ENCODE assay signal across 27 cellular contexts in genomic region chr11:24142062-24142461, GRCh38.
"Had no signal": no experiment of that assay in that cellular context is flagged by ENCODE, and none has a peak within 500 bp of the region (broad histone marks: within the 10 kb centered on the region; RNA-seq: fewer than 3 reads in every experiment).

No MANE protein-coding gene starts in this region.

- H3K27me3 ChIP-seq: esophagus squamous epithelium, gastrocnemius medialis, ovary had no signal

- FAIRE-seq: urothelium cell line had no signal

- H3K27ac Mint-ChIP-seq: activated CD4-positive, alpha-beta memory T cell treated with anti-CD3 and anti-CD28 coated beads, Interleukin-2, amount 10 ng/mL, durations not matched to agents 7 days and 5 days; activated CD4-positive, alpha-beta T cell treated with anti-CD3 and anti-CD28 coated beads, Interleukin-2, amount 10 ng/mL, durations not matched to agents 7 days and 5 days; activated naive CD4-positive, alpha-beta T cell treated with anti-CD3 and anti-CD28 coated beads, Interleukin-2, amount 10 ng/mL, durations not matched to agents 7 days and 5 days; activated naive CD8-positive, alpha-beta T cell treated with anti-CD3 and anti-CD28 coated beads, Interleukin-2, amount 10 ng/mL, durations not matched to agents 7 days and 5 days; activated T-cell treated with anti-CD3 and anti-CD28 coated beads, Interleukin-2, amount 50 U/mL, for 24 hours; natural killer cell treated with Interleukin-12 subunit alpha and Interleukin-12 subunit beta and Interleukin-15 and Interleukin-18, amount 100 ng/mL, for 72 hours; progenitor cell of endocrine pancreas; stimulated activated effector memory CD8-positive, alpha-beta T cell treated with anti-CD3 and anti-CD28 coated beads, Interleukin-12 subunit alpha, Interleukin-12 subunit beta, amount 100 ng/mL, for 72 hours; stimulated activated naive CD8-positive, alpha-beta T cell treated with anti-CD3 and anti-CD28 coated beads, Interleukin-15, Interleukin-2, amounts not matched to agents 100 ng/mL and 50 ng/mL, for 24 hours had no signal

- H3K4me3 ChIP-seq: esophagus squamous epithelium, gastrocnemius medialis, mucosa of descending colon, ovary, skin epidermis, thoracic aorta had no signal

- H3K36me3 Mint-ChIP-seq: activated naive CD4-positive, alpha-beta T cell treated with anti-CD3 and anti-CD28 coated beads, Interleukin-2, amount 10 ng/mL, durations not matched to agents 7 days and 5 days; activated naive CD8-positive, alpha-beta T cell treated with anti-CD3 and anti-CD28 coated beads, Interleukin-2, amount 10 ng/mL, durations not matched to agents 7 days and 5 days; natural killer cell treated with Interleukin-12 subunit alpha and Interleukin-12 subunit beta and Interleukin-15 and Interleukin-18, amount 100 ng/mL, for 72 hours; stimulated activated effector memory CD8-positive, alpha-beta T cell treated with anti-CD3 and anti-CD28 coated beads, Interleukin-12 subunit alpha, Interleukin-12 subunit beta, amount 100 ng/mL, for 72 hours had no signal

- H3K4me1 Mint-ChIP-seq: activated CD4-positive, alpha-beta memory T cell treated with anti-CD3 and anti-CD28 coated beads, Interleukin-2, amount 10 ng/mL, durations not matched to agents 7 days and 5 days; activated CD4-positive, alpha-beta T cell treated with anti-CD3 and anti-CD28 coated beads, Interleukin-2, amount 10 ng/mL, durations not matched to agents 7 days and 5 days; activated naive CD4-positive, alpha-beta T cell treated with anti-CD3 and anti-CD28 coated beads, Interleukin-2, amount 10 ng/mL, durations not matched to agents 7 days and 5 days; activated naive CD8-positive, alpha-beta T cell treated with anti-CD3 and anti-CD28 coated beads, Interleukin-2, amount 10 ng/mL, durations not matched to agents 7 days and 5 days; stimulated activated effector memory CD8-positive, alpha-beta T cell treated with anti-CD3 and anti-CD28 coated beads, Interleukin-12 subunit alpha, Interleukin-12 subunit beta, amount 100 ng/mL, for 72 hours had no signal

- DNase-seq: activated CD4-positive, alpha-beta memory T cell treated with anti-CD3 and anti-CD28 coated beads, Interleukin-2, amount 10 ng/mL, durations not matched to agents 7 days and 5 days; activated CD4-positive, alpha-beta T cell treated with anti-CD3 and anti-CD28 coated beads for 1 hour; activated CD4-positive, alpha-beta T cell treated with anti-CD3 and anti-CD28 coated beads, Interleukin-2, amount 10 ng/mL, durations not matched to agents 7 days and 5 days; activated CD8-positive, alpha-beta memory T cell treated with anti-CD3 and anti-CD28 coated beads, Interleukin-2, amount 50 U/mL, for 48 hours; activated gamma-delta T cell; activated naive CD4-positive, alpha-beta T cell treated with anti-CD3 and anti-CD28 coated beads, Interleukin-2, amount 10 ng/mL, durations not matched to agents 7 days and 5 days; activated naive CD8-positive, alpha-beta T cell treated with anti-CD3 and anti-CD28 coated beads, Interleukin-2, amount 10 ng/mL, durations not matched to agents 7 days and 5 days; activated T-cell treated with anti-CD3 and anti-CD28 coated beads, Interleukin-2, amount 50 U/mL, for 24 hours; amniotic stem cell; caudate nucleus; esophagus squamous epithelium; gastrocnemius medialis; glutamatergic neuron; islet precursor cell; left ventricle myocardium superior; mucosa of descending colon; ovary; stimulated activated CD4-positive, alpha-beta T cell treated with anti-CD3 and anti-CD28 coated beads, Interleukin-4, amount 100 ng/mL, for 24 hours; T-helper 9 cell had no signal

- H3K9me3 ChIP-seq: esophagus squamous epithelium, gastrocnemius medialis, mucosa of descending colon, ovary, thoracic aorta had no signal

- H3K4me1 ChIP-seq: esophagus squamous epithelium, gastrocnemius medialis had no signal

- H3K9me3 Mint-ChIP-seq: activated CD4-positive, alpha-beta T cell treated with anti-CD3 and anti-CD28 coated beads, Interleukin-2, amount 10 ng/mL, durations not matched to agents 7 days and 5 days; activated naive CD8-positive, alpha-beta T cell treated with anti-CD3 and anti-CD28 coated beads, Interleukin-2, amount 10 ng/mL, durations not matched to agents 7 days and 5 days; natural killer cell treated with Interleukin-12 subunit alpha and Interleukin-12 subunit beta and Interleukin-15 and Interleukin-18, amount 100 ng/mL, for 72 hours; stimulated activated naive CD8-positive, alpha-beta T cell treated with anti-CD3 and anti-CD28 coated beads, Interleukin-15, Interleukin-2, amounts not matched to agents 100 ng/mL and 50 ng/mL, for 24 hours had no signal

- H3K36me3 ChIP-seq: esophagus squamous epithelium, gastrocnemius medialis, ovary, thoracic aorta had no signal

- H3K27me3 Mint-ChIP-seq: activated CD4-positive, alpha-beta memory T cell treated with anti-CD3 and anti-CD28 coated beads, Interleukin-2, amount 10 ng/mL, durations not matched to agents 7 days and 5 days; activated CD4-positive, alpha-beta T cell treated with anti-CD3 and anti-CD28 coated beads, Interleukin-2, amount 10 ng/mL, durations not matched to agents 7 days and 5 days; activated naive CD4-positive, alpha-beta T cell treated with anti-CD3 and anti-CD28 coated beads, Interleukin-2, amount 10 ng/mL, durations not matched to agents 7 days and 5 days; activated naive CD8-positive, alpha-beta T cell treated with anti-CD3 and anti-CD28 coated beads, Interleukin-2, amount 10 ng/mL, durations not matched to agents 7 days and 5 days; activated T-cell treated with anti-CD3 and anti-CD28 coated beads, Interleukin-2, amount 50 U/mL, for 24 hours; natural killer cell treated with Interleukin-12 subunit alpha and Interleukin-12 subunit beta and Interleukin-15 and Interleukin-18, amount 100 ng/mL, for 72 hours; progenitor cell of endocrine pancreas; stimulated activated naive CD8-positive, alpha-beta T cell treated with anti-CD3 and anti-CD28 coated beads, Interleukin-15, Interleukin-2, amounts not matched to agents 100 ng/mL and 50 ng/mL, for 24 hours had no signal

- H3K27ac ChIP-seq: esophagus squamous epithelium, gastrocnemius medialis, ovary, skin epidermis, thoracic aorta had no signal

- H3K4me3 Mint-ChIP-seq: activated CD4-positive, alpha-beta memory T cell treated with anti-CD3 and anti-CD28 coated beads, Interleukin-2, amount 10 ng/mL, durations not matched to agents 7 days and 5 days; activated CD4-positive, alpha-beta T cell treated with anti-CD3 and anti-CD28 coated beads, Interleukin-2, amount 10 ng/mL, durations not matched to agents 7 days and 5 days; activated naive CD4-positive, alpha-beta T cell treated with anti-CD3 and anti-CD28 coated beads, Interleukin-2, amount 10 ng/mL, durations not matched to agents 7 days and 5 days; activated naive CD8-positive, alpha-beta T cell treated with anti-CD3 and anti-CD28 coated beads, Interleukin-2, amount 10 ng/mL, durations not matched to agents 7 days and 5 days; activated T-cell treated with anti-CD3 and anti-CD28 coated beads, Interleukin-2, amount 50 U/mL, for 24 hours; natural killer cell treated with Interleukin-12 subunit alpha and Interleukin-12 subunit beta and Interleukin-15 and Interleukin-18, amount 100 ng/mL, for 72 hours; stimulated activated effector memory CD8-positive, alpha-beta T cell treated with anti-CD3 and anti-CD28 coated beads, Interleukin-12 subunit alpha, Interleukin-12 subunit beta, amount 100 ng/mL, for 72 hours; stimulated activated naive CD8-positive, alpha-beta T cell treated with anti-CD3 and anti-CD28 coated beads, Interleukin-15, Interleukin-2, amounts not matched to agents 100 ng/mL and 50 ng/mL, for 24 hours had no signal

- ATAC-seq: gastrocnemius medialis; left ventricle myocardium superior; mucosa of descending colon; natural killer cell treated with Interleukin-12 subunit alpha and Interleukin-12 subunit beta and Interleukin-15 and Interleukin-18, amount 100 ng/mL, for 72 hours; sciatic nerve; stimulated activated effector memory CD8-positive, alpha-beta T cell treated with anti-CD3 and anti-CD28 coated beads, Interleukin-12 subunit alpha, Interleukin-12 subunit beta, amount 100 ng/mL, for 72 hours had no signal
